In genomic region chr17:44350733-44351226, GRCh38 we compare ENCODE assay signal across 1 cellular context.
TF ChIP-seq lines count a peak whose summit lies in the region.

No MANE protein-coding gene starts in this region.

TF ChIP-seq in HepG2, 621 proteins besides CTCF, POLR2A, EP300 and RAD21 (continued from another document and continues in another):
- TF ChIP-seq ZNF432 (CRISPR knock-in tag; IDR thresholded peaks at IDR 0.05; ENCODE audit: borderline replicate concordance) (no peak), ZNF143 (CRISPR knock-in tag; IDR thresholded peaks at IDR 0.05) (no peak), NKX3-1 (CRISPR knock-in tag; IDR thresholded peaks at IDR 0.05) (no peak), ZNF10 (CRISPR knock-in tag; IDR thresholded peaks at IDR 0.05; ENCODE audit: borderline replicate concordance, low read depth) (no peak), ATF2 (CRISPR knock-in tag; IDR thresholded peaks at IDR 0.05) (0 out of 2 replicates have a peak, but pooled peaks have one; percentile 26), SAFB2 (CRISPR knock-in tag; IDR thresholded peaks at IDR 0.05; ENCODE audit: borderline replicate concordance, low read depth) (no peak), CBX1 (IDR thresholded peaks at IDR 0.05; ENCODE audit: low read depth) (peak; percentile 37), KLF12 (CRISPR knock-in tag; IDR thresholded peaks at IDR 0.05; ENCODE audit: borderline replicate concordance) (no peak), THAP9 (CRISPR knock-in tag; IDR thresholded peaks at IDR 0.05; ENCODE audit: borderline replicate concordance) (no peak), MTA1 (CRISPR knock-in tag; IDR thresholded peaks at IDR 0.05; ENCODE audit: borderline replicate concordance) (0 out of 2 replicates have a peak, but pooled peaks have one; percentile 6), E2F2 (CRISPR knock-in tag; IDR thresholded peaks at IDR 0.05; ENCODE audit: borderline replicate concordance) (no peak), ZNF800 (CRISPR knock-in tag; IDR thresholded peaks at IDR 0.05) (no peak), STAT6 (CRISPR knock-in tag; IDR thresholded peaks at IDR 0.05; ENCODE audit: borderline replicate concordance) (no peak), RNF2 (conservative IDR thresholded peaks at IDR 0.05; ENCODE audit: low read depth) (no peak), SMARCE1 (IDR thresholded peaks at IDR 0.05; ENCODE audit: borderline replicate concordance) (no peak), SMAD1 (CRISPR knock-in tag; IDR thresholded peaks at IDR 0.05; ENCODE audit: borderline replicate concordance, low read depth) (no peak), ATAD3A (CRISPR knock-in tag; IDR thresholded peaks at IDR 0.05) (no peak), ZNF256 (CRISPR knock-in tag; conservative IDR thresholded peaks at IDR 0.05) (no peak), MLLT10 (CRISPR knock-in tag; IDR thresholded peaks at IDR 0.05) (no peak), NR1H2 (CRISPR knock-in tag; IDR thresholded peaks at IDR 0.05; ENCODE audit: borderline replicate concordance, low read depth) (no peak), ZNF678 (CRISPR knock-in tag; IDR thresholded peaks at IDR 0.05) (no peak), CSRNP2 (CRISPR knock-in tag; conservative IDR thresholded peaks at IDR 0.05; ENCODE audit: low read depth) (no peak), TAF1 (CRISPR knock-in tag; IDR thresholded peaks at IDR 0.05) (0 out of 2 replicates have a peak, but pooled peaks have one; percentile 24), GABPB1 (CRISPR knock-in tag; IDR thresholded peaks at IDR 0.05) (0 out of 2 replicates have a peak, but pooled peaks have one; percentile 38), PBX3 (CRISPR knock-in tag; IDR thresholded peaks at IDR 0.05; ENCODE audit: borderline replicate concordance) (no peak), HES4 (CRISPR knock-in tag; IDR thresholded peaks at IDR 0.05; ENCODE audit: borderline replicate concordance) (0 out of 2 replicates have a peak, but pooled peaks have one; percentile 50), TSC22D2 (CRISPR knock-in tag; IDR thresholded peaks at IDR 0.05; ENCODE audit: borderline replicate concordance) (0 out of 2 replicates have a peak, but pooled peaks have one; percentile 47), HNRNPK (IDR thresholded peaks at IDR 0.05; ENCODE audit: low read depth, low read length, poor library complexity, severe bottlenecking) (no peak), HMGXB3 (CRISPR knock-in tag; IDR thresholded peaks at IDR 0.05; ENCODE audit: borderline replicate concordance) (no peak), RBM39 (IDR thresholded peaks at IDR 0.05; ENCODE audit: low read depth, low read length, poor library complexity, severe bottlenecking) (peak; percentile 32), ZNF383 (CRISPR knock-in tag; IDR thresholded peaks at IDR 0.05; ENCODE audit: borderline replicate concordance) (no peak), KAT2B (IDR thresholded peaks at IDR 0.05; ENCODE audit: borderline replicate concordance, low read depth, low read length) (no peak), DMTF1 (CRISPR knock-in tag; IDR thresholded peaks at IDR 0.05) (no peak), EZH2 (conservative IDR thresholded peaks at IDR 0.05; ENCODE audit: low read depth, low read length) (no peak), ZNF776 (CRISPR knock-in tag; IDR thresholded peaks at IDR 0.05) (no peak; the same call in 1 of the 2 replicates), MED8 (CRISPR knock-in tag; IDR thresholded peaks at IDR 0.05; ENCODE audit: insufficient replicate concordance) (no peak), TEAD3 (CRISPR knock-in tag; optimal IDR thresholded peaks at IDR 0.05; ENCODE audit: borderline replicate concordance) (peak; percentile 47)
